Comparison of ENCODE assay signal across 9 cellular contexts in genomic region chr6:105757512-105758200, GRCh38.
DNase-seq lines count a peak whose midpoint lies in the region; ATAC-seq and TF ChIP-seq lines count a peak whose summit lies in the region.
"Had no signal": no experiment of that assay in that cellular context is flagged by ENCODE, and none has a peak within 500 bp of the region (broad histone marks: within the 10 kb centered on the region; RNA-seq: fewer than 3 reads in every experiment).

No MANE protein-coding gene starts in this region.

- POLR2A ChIA-PET in IMR-90 (lab: Charles Lee; ENCODE audit: unreplicated experiment) = no interaction called here

- peak overlapping the region; percentile 39; the same call in 1 of the 2 replicates for H2BK20ac ChIP-seq in IMR-90 (ENCODE audit: low read depth, low read length)

- peak overlapping the region; percentile 37; the same call in 1 of the 2 replicates for H3K4ac ChIP-seq in IMR-90 (ENCODE audit: low read depth, low read length)

- no peak overlapping the region for H4K8ac ChIP-seq in IMR-90 (ENCODE audit: low read depth in 2 of 2, low read length in 2 of 2)

- TF ChIP-seq RAD21 in IMR-90 (IDR thresholded peaks at IDR 0.05; ENCODE audit: low read length) = no peak

- dilution Hi-C loops in IMR-90 (cut with HindIII; ENCODE audit: low sequenced_read_pairs, unreplicated experiment) = no loop called here

- H2BK15ac ChIP-seq in IMR-90 (ENCODE audit: low read depth, low read length) = 0 out of 3 replicates have a peak overlapping the region, but pooled peaks have one; percentile 48

- in situ Hi-C loops in IMR-90 (cut with MboI; ENCODE audit: low sequenced_read_pairs) = no loop called here

- no peak overlapping the region for H3K56ac ChIP-seq in IMR-90 (ENCODE audit: extremely low read depth, insufficient read depth, low read length)

- no peak for TF ChIP-seq CTCF in IMR-90 (conservative IDR thresholded peaks at IDR 0.05; ENCODE audit: low read depth, low read length)

- H4K20me1 ChIP-seq in IMR-90 (ENCODE audit: insufficient read depth, low read length) = no peaks in the 10 kb centered on the region

- H3K36me3 ChIP-seq in IMR-90 (ENCODE audit: control insufficient read depth, insufficient read depth, low read length) = no peaks in the 10 kb centered on the region

- peaks cover 6% of the 10 kb centered on the region; the same call in 1 of the 2 replicates for H3K9me1 ChIP-seq in IMR-90 (ENCODE audit: insufficient read depth, low read length)

- TF ChIP-seq POLR2A in IMR-90 (IDR thresholded peaks at IDR 0.05; ENCODE audit: low read depth, low read length) = no peak

- no peaks in the 10 kb centered on the region for H3K79me1 ChIP-seq in IMR-90 (ENCODE audit: low read depth in 1 of 2, low read length in 2 of 2)

- H3K18ac ChIP-seq in IMR-90 (ENCODE audit: low read depth, low read length) = no peak overlapping the region

- no peak overlapping the region; the same call in 1 of the 2 replicates for H4K91ac ChIP-seq in IMR-90 (ENCODE audit: insufficient read depth, low read depth, low read length)

- H3K4me3 ChIP-seq in IMR-90 (ENCODE audit: insufficient read depth, low read depth, low read length) = no peak overlapping the region

- no peak overlapping the region for H2BK5ac ChIP-seq in IMR-90 (ENCODE audit: low read depth, low read length, poor library complexity, severe bottlenecking)

- no peak for DNase-seq in IMR-90
- DNase-seq in germinal center (ENCODE audit: low spot score) = peak; percentile 23
- DNase-seq in putamen (ENCODE audit: low spot score) = no peak
- DNase-seq in stimulated activated CD4-positive, alpha-beta T cell treated with anti-CD3 and anti-CD28 coated beads, Interleukin-4, amount 100 ng/mL, for 1 hour = no peak
- DNase-seq in left ventricle myocardium superior = no peak
- DNase-seq in ureter (ENCODE audit: low spot score) = no peak

- H3K4me1 ChIP-seq in IMR-90 (ENCODE audit: control insufficient read depth, insufficient read depth, low read length) = peaks cover 13% of the 10 kb centered on the region

- no peak overlapping the region for H3K4me2 ChIP-seq in IMR-90 (ENCODE audit: low read depth, low read length)

- no TSS peak for BruUV-seq in IMR-90 (replicated peaks; lab: Mats Ljungman, UMichigan)

- peak overlapping the region; percentile 17; the same call in 1 of the 2 replicates for H2BK120ac ChIP-seq in IMR-90 (ENCODE audit: low read depth, low read length)

- CTCF ChIA-PET in IMR-90 (lab: Yijun Ruan, JAX) = no interaction called here

- H3K27me3 ChIP-seq in IMR-90 (ENCODE audit: control insufficient read depth, insufficient read depth, low read length) = no peaks in the 10 kb centered on the region

- no peak overlapping the region for H3K14ac ChIP-seq in IMR-90 (replicated peaks; ENCODE audit: low read depth, low read length)

- H2AFZ ChIP-seq in IMR-90 (replicated peaks; ENCODE audit: low read length, poor library complexity) = no peak overlapping the region

- H2AK9ac ChIP-seq in IMR-90 (replicated peaks; ENCODE audit: low read depth, low read length, poor library complexity) = no peak overlapping the region

- intact Hi-C loops in IMR-90 (cut with micrococcal nuclease) (no loop called here), left ventricle myocardium superior (cut with micrococcal nuclease) (no loop called here)

- no peak overlapping the region for H3K23ac ChIP-seq in IMR-90 (ENCODE audit: low read depth, low read length)

- H2AK5ac ChIP-seq in IMR-90 (ENCODE audit: low read depth, low read length) = 0 out of 2 replicates have a peak overlapping the region, but pooled peaks have one; percentile 26

- no peak overlapping the region for H4K5ac ChIP-seq in IMR-90 (ENCODE audit: low read depth, low read length)

- no peaks in the 10 kb centered on the region for H3K9me3 ChIP-seq in IMR-90 (ENCODE audit: control insufficient read depth, insufficient read depth, low read length)

- no CpG with 5 or more reads among the region's 5 CpGs for WGBS in IMR-90 (ENCODE audit: extremely low coverage in 2 of 2, insufficient read length in 1 of 2), 2 experiments

- H3K27ac ChIP-seq in IMR-90 (ENCODE audit: insufficient read depth, low read length) = no peak overlapping the region
- H3K27ac ChIP-seq: HL-60 had no signal

- ATAC-seq in GM18858 (IDR thresholded peaks at IDR 0.05; ENCODE audit: unreplicated experiment) (peak; percentile 94), GM21737 (IDR thresholded peaks at IDR 0.05; ENCODE audit: unreplicated experiment) (peak; percentile 93), IMR-90 (ENCODE audit: low read depth) (no peak), left ventricle myocardium superior (no peak)

- no peak overlapping the region for H3K9ac ChIP-seq in IMR-90 (ENCODE audit: low read depth, low read length)

TF ChIP-seq in IMR-90, 13 proteins besides CTCF, POLR2A, EP300 and RAD21:
- TF ChIP-seq ELK1 (IDR thresholded peaks at IDR 0.05; ENCODE audit: borderline replicate concordance, low read depth, low read length) (no peak), RCOR1 (IDR thresholded peaks at IDR 0.05; ENCODE audit: insufficient replicate concordance, low read length) (no peak), MAFK (IDR thresholded peaks at IDR 0.05; ENCODE audit: low read depth, low read length) (no peak), BHLHE40 (IDR thresholded peaks at IDR 0.05; ENCODE audit: low read depth, low read length) (no peak), CEBPB (IDR thresholded peaks at IDR 0.05; ENCODE audit: low read depth, low read length) (no peak), MXI1 (IDR thresholded peaks at IDR 0.05; ENCODE audit: borderline replicate concordance, low read depth, low read length) (no peak), RFX5 (IDR thresholded peaks at IDR 0.05; ENCODE audit: low read depth, low read length) (no peak), NFE2L2 (IDR thresholded peaks at IDR 0.05; ENCODE audit: low read depth, low read length) (no peak), FOS (IDR thresholded peaks at IDR 0.05; ENCODE audit: low read depth, low read length) (no peak), SMC3 (IDR thresholded peaks at IDR 0.05; ENCODE audit: low read depth, low read length) (no peak), MAZ (IDR thresholded peaks at IDR 0.05; ENCODE audit: borderline replicate concordance, low read depth, low read length) (no peak), CHD1 (IDR thresholded peaks at IDR 0.05; ENCODE audit: low read depth, low read length) (no peak)
- TF ChIP-seq, protein P1, sequence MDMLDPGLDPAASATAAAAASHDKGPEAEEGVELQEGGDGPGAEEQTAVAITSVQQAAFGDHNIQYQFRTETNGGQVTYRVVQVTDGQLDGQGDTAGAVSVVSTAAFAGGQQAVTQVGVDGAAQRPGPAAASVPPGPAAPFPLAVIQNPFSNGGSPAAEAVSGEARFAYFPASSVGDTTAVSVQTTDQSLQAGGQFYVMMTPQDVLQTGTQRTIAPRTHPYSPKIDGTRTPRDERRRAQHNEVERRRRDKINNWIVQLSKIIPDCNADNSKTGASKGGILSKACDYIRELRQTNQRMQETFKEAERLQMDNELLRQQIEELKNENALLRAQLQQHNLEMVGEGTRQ (IDR thresholded peaks at IDR 0.05; ENCODE audit: low read depth, low read length) = no peak

Comparison
In these comparisons a context has a peak if more than half of its experiments do, and no peak if none do; other contexts are left out.
1. ATAC-seq: peak in GM18858 (single experiment) and GM21737 (single experiment); none in IMR-90 (single experiment) and left ventricle myocardium superior (single experiment).